In the genomic region with DNA sequence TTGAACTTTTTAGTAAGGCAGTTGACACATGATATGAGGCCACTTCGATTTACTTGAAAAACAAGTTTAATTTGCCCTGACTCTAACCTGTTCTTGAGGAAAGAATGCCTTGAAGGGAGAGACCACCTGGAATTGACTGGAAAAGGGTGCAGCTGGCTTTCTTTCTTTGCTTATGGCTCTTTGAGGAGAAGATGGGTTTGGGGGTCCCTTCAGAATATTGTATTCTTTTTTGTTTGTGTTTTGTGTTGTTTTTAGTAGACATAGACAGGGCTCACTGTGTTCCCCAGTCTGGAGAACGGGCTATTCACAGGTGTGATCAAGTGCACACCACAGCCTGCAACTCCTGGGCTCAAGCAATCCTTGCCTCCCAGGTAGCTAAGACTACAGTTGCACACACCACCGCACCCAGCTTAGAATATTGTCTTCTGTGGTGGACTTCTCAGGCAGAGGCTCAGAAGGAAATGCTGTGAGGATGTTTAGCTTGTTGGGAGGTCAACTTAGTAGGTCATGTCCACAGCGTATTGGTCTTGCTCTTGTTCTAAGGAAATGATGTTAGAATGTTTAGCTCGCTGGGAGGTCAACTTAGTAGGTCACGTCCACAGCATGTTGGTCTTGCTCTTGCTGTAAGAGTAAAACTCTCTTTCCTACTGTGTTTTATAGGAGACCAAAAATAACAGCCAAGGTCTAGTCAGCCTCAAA, we compare ENCODE assay signal across 1 cellular context.
TF ChIP-seq lines count a peak whose summit lies in the region.

No MANE protein-coding gene starts in this region.

TF ChIP-seq in GM23338, 12 proteins besides CTCF, POLR2A, EP300 and RAD21 (continued from another document):
- TF ChIP-seq ZNF462 (CRISPR knock-in tag; IDR thresholded peaks at IDR 0.05) = no peak
- TF ChIP-seq ZNF331 (CRISPR knock-in tag; IDR thresholded peaks at IDR 0.05; ENCODE audit: low read depth) = no peak
- no peak for TF ChIP-seq STAT1 (IDR thresholded peaks at IDR 0.05; ENCODE audit: unreplicated experiment)
- TF ChIP-seq NANOG (IDR thresholded peaks at IDR 0.05; ENCODE audit: borderline replicate concordance) = no peak
- no peak for TF ChIP-seq CREB1 (CRISPR knock-in tag; IDR thresholded peaks at IDR 0.05; ENCODE audit: low read depth)
- TF ChIP-seq, protein P1, sequence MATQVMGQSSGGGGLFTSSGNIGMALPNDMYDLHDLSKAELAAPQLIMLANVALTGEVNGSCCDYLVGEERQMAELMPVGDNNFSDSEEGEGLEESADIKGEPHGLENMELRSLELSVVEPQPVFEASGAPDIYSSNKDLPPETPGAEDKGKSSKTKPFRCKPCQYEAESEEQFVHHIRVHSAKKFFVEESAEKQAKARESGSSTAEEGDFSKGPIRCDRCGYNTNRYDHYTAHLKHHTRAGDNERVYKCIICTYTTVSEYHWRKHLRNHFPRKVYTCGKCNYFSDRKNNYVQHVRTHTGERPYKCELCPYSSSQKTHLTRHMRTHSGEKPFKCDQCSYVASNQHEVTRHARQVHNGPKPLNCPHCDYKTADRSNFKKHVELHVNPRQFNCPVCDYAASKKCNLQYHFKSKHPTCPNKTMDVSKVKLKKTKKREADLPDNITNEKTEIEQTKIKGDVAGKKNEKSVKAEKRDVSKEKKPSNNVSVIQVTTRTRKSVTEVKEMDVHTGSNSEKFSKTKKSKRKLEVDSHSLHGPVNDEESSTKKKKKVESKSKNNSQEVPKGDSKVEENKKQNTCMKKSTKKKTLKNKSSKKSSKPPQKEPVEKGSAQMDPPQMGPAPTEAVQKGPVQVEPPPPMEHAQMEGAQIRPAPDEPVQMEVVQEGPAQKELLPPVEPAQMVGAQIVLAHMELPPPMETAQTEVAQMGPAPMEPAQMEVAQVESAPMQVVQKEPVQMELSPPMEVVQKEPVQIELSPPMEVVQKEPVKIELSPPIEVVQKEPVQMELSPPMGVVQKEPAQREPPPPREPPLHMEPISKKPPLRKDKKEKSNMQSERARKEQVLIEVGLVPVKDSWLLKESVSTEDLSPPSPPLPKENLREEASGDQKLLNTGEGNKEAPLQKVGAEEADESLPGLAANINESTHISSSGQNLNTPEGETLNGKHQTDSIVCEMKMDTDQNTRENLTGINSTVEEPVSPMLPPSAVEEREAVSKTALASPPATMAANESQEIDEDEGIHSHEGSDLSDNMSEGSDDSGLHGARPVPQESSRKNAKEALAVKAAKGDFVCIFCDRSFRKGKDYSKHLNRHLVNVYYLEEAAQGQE (IDR thresholded peaks at IDR 0.05; ENCODE audit: unreplicated experiment) = no peak
TF ChIP-seq in GM23338: peak in this region for 0.
